In genomic region chr16:49810769-49811315, GRCh38 we compare ENCODE assay signal across 12 cellular contexts. TPM values are rescaled to one million over a fixed set of nuclear protein-coding genes. Genes with fewer than 3 reads are reported as not detected.
"Had no signal": no experiment of that assay in that cellular context is flagged by ENCODE, and none has a peak within 500 bp of the region (broad histone marks: within the 10 kb centered on the region; RNA-seq: fewer than 3 reads in every experiment).

No MANE protein-coding gene starts in this region.

- H3K4me3 Mint-ChIP-seq: activated naive CD4-positive, alpha-beta T cell treated with anti-CD3 and anti-CD28 coated beads for 36 hours; activated T-helper 17 cell treated with anti-CD3 and anti-CD28 coated beads, Interleukin-2, amount 50 U/mL, for 72 hours; T-helper 17 cell had no signal

- H3K4me1 Mint-ChIP-seq: activated T-helper 17 cell treated with anti-CD3 and anti-CD28 coated beads, Interleukin-2, amount 50 U/mL, for 72 hours; T-helper 17 cell had no signal

- H3K4me3 ChIP-seq: coronary artery, sigmoid colon, uterus had no signal

- H3K4me1 ChIP-seq: uterus had no signal

- H3K36me3 ChIP-seq: sigmoid colon, uterus had no signal

- H3K27me3 ChIP-seq: sigmoid colon, uterus had no signal

- H3K9me3 ChIP-seq: sigmoid colon, uterus had no signal

- ATAC-seq: activated T-helper 17 cell treated with anti-CD3 and anti-CD28 coated beads, Interleukin-2, amount 50 U/mL, for 72 hours; T-helper 17 cell had no signal

- H3K9me3 Mint-ChIP-seq: activated naive CD4-positive, alpha-beta T cell treated with anti-CD3 and anti-CD28 coated beads for 36 hours; activated T-helper 17 cell treated with anti-CD3 and anti-CD28 coated beads, Interleukin-2, amount 50 U/mL, for 72 hours had no signal

- H3K27ac Mint-ChIP-seq: activated naive CD4-positive, alpha-beta T cell treated with anti-CD3 and anti-CD28 coated beads for 36 hours; activated T-helper 17 cell treated with anti-CD3 and anti-CD28 coated beads, Interleukin-2, amount 50 U/mL, for 72 hours; T-helper 17 cell had no signal

- H3K27ac ChIP-seq: coronary artery, epithelial cell of prostate, uterus had no signal

- DNase-seq: activated CD4-positive, alpha-beta T cell treated with anti-CD3 and anti-CD28 coated beads, Interleukin-2, amount 50 U/mL, for 1 hour; activated naive CD4-positive, alpha-beta T cell treated with anti-CD3 and anti-CD28 coated beads for 36 hours; activated T-cell treated with anti-CD3 and anti-CD28 coated beads for 4 hours; effector CD4-positive, alpha-beta T cell; sigmoid colon; stimulated activated CD4-positive, alpha-beta T cell treated with anti-CD3 and anti-CD28 coated beads, Interleukin-15, amount 100 ng/mL, for 24 hours; T-helper 17 cell; uterus had no signal

RNA-seq across cellular contexts. Expression of gene ZNF423, which starts 45.1 kb away (rescaled TPM):
- total RNA-seq: activated CD8-positive, alpha-beta memory T cell treated with anti-CD3 and anti-CD28 coated beads for 36 hours; activated T-helper 17 cell treated with anti-CD3 and anti-CD28 coated beads, Interleukin-2, amount 50 U/mL, for 72 hours; T-helper 17 cell had no signal
